ENCODE assay signal across 8 cellular contexts in genomic region chr2:3605013-3605961, GRCh38. TPM values are rescaled to one million over a fixed set of nuclear protein-coding genes. Genes with fewer than 3 reads are reported as not detected.
DNase-seq lines count a peak whose midpoint lies in the region; ATAC-seq, FAIRE-seq and TF ChIP-seq lines count a peak whose summit lies in the region.

No MANE protein-coding gene starts in this region.

- no peak overlapping the region for H4K5ac ChIP-seq in H9 (ENCODE audit: insufficient read length, low read depth, low read length)

- intact Hi-C loops in pancreas (cut with DNase I) = no loop called here

- H3K27ac Mint-ChIP-seq in H9 = peak overlapping the region in 1 of 3 experiments; percentile 44; a peak in 1 of 7 replicates

- H3K23ac ChIP-seq in H9 (ENCODE audit: insufficient read length, low read depth, low read length) = no peak overlapping the region

- no peaks in the 10 kb centered on the region for H3K36me3 Mint-ChIP-seq in H9 (ENCODE audit: insufficient read depth in 1 of 3, low read depth in 3 of 3)

- H3K56ac ChIP-seq in H9 (ENCODE audit: insufficient read length, low read depth, low read length) = no peak overlapping the region

- TF ChIP-seq CTCF in pancreas (IDR thresholded peaks at IDR 0.05) (no peak), H9 (conservative IDR thresholded peaks at IDR 0.05) (no peak)

- no peak overlapping the region for H3K4ac ChIP-seq in H9 (ENCODE audit: low read depth, low read length)

- H3K27ac ChIP-seq in pancreas = peak overlapping the region in 2 of 4 donors; percentile 51 to 58
- H3K27ac ChIP-seq in H9 (ENCODE audit: insufficient read length, low read depth, low read length) = no peak overlapping the region

- H3K79me2 ChIP-seq in H9 (ENCODE audit: insufficient read depth, low read length) = no peaks in the 10 kb centered on the region

- no peak overlapping the region for H3T11ph ChIP-seq in H9 (ENCODE audit: low read length)

- FAIRE-seq in pancreas (lab: Jason Lieb, UNC) = no peak

- WGBS in pancreas, 2 donors = 25 to 42% methylated on average over 31 to 40 of the region's 43 CpGs
- no CpG with 5 or more reads among the region's 43 CpGs for WGBS in H9 (ENCODE audit: extremely low coverage, insufficient read length, low lambda C conversion rate)

- H3K9me3 ChIP-seq in pancreas (no peaks in the 10 kb centered on the region), H9 (ENCODE audit: control insufficient read depth, low read depth, low read length) (no peaks in the 10 kb centered on the region)

- no peak overlapping the region for H3K18ac ChIP-seq in H9 (ENCODE audit: insufficient read length, low read depth, low read length)

- ATAC-seq in pancreas (peak in 3 of 4 donors; percentile 59 to 89 (median 82)), HG02759 (IDR thresholded peaks at IDR 0.05; ENCODE audit: unreplicated experiment) (no peak)

- H3K14ac ChIP-seq in H9 (ENCODE audit: insufficient read depth, low read length) = no peak overlapping the region

- H3K9ac ChIP-seq in H9 (ENCODE audit: extremely low read depth, insufficient read length, low read length) = no peak overlapping the region

- no peak overlapping the region for H4K91ac ChIP-seq in H9 (ENCODE audit: insufficient read length, low read depth, low read length)

- peak; percentile 76 for DNase-seq in DMS153 treated with DMSO at 0.1 percent for 48 hours (lab: John Stamatoyannopoulos, UW; ENCODE audit: unreplicated experiment)
- peak; percentile 76 for DNase-seq in HuH-7 (ENCODE audit: low spot score)
- DNase-seq in RKO (ENCODE audit: low spot score) = peak; percentile 28
- DNase-seq in amniotic epithelial cell (ENCODE audit: low read depth) = peak; percentile 56
- DNase-seq in pancreas = peak in 4 of 6 donors; percentile 57 to 91 (median 64)
- DNase-seq in H9 = no peak
- no peak for DNase-seq in DMS79 (lab: John Stamatoyannopoulos, UW)

- no peaks in the 10 kb centered on the region for H3K36me3 ChIP-seq in pancreas

- H4K20me1 ChIP-seq in H9 (ENCODE audit: control insufficient read depth, insufficient read depth, insufficient read length) = no peaks in the 10 kb centered on the region

- H2AK5ac ChIP-seq in H9 (ENCODE audit: insufficient read length, low read length) = no peak overlapping the region

- no peak overlapping the region for H2BK120ac ChIP-seq in H9 (ENCODE audit: low read depth, low read length, poor library complexity, severe bottlenecking)

- H3K79me1 ChIP-seq in H9 (ENCODE audit: insufficient read depth, low read depth, low read length, poor library complexity, severe bottlenecking) = no peaks in the 10 kb centered on the region

- no peak overlapping the region for H2AFZ ChIP-seq in H9 (ENCODE audit: low read length)

- peaks cover 5% of the 10 kb centered on the region for H3K27me3 Mint-ChIP-seq in H9 (ENCODE audit: low read depth)

- H3K4me2 ChIP-seq in H9 (ENCODE audit: insufficient read depth, insufficient read length, low read length) = no peak overlapping the region

- no peak overlapping the region for H2BK5ac ChIP-seq in H9 (ENCODE audit: insufficient read length, low read length)

- no peaks in the 10 kb centered on the region for H3K23me2 ChIP-seq in H9 (ENCODE audit: insufficient read length, low read depth, low read length, poor library complexity, severe bottlenecking)

- no peak overlapping the region for H2BK15ac ChIP-seq in H9 (ENCODE audit: low read depth, low read length)

- no peak overlapping the region for H3K4me3 Mint-ChIP-seq in H9

- no peak overlapping the region for H2BK12ac ChIP-seq in H9 (ENCODE audit: insufficient read length, low read depth, low read length)

- H3K9me3 Mint-ChIP-seq in H9 = no peaks in the 10 kb centered on the region; a peak in 1 of 5 replicates

- no peak overlapping the region for H3K4me3 ChIP-seq in pancreas

- peaks cover 0 to 8% of the 10 kb centered on the region in 2 experiments; a peak in 1 of 4 replicates for H3K4me1 Mint-ChIP-seq in H9

- no peaks in the 10 kb centered on the region for H3K4me1 ChIP-seq in pancreas
- no peaks in the 10 kb centered on the region for H3K4me1 ChIP-seq in H9 (ENCODE audit: insufficient read depth, low read length)

- H4K8ac ChIP-seq in H9 (replicated peaks; ENCODE audit: insufficient read length, low read depth, low read length) = no peak overlapping the region

- no peak overlapping the region for H2BK20ac ChIP-seq in H9 (ENCODE audit: low read depth, low read length, poor library complexity, severe bottlenecking)

- H3K27me3 ChIP-seq in pancreas = no peaks in the 10 kb centered on the region
- H3K27me3 ChIP-seq in H9 (ENCODE audit: insufficient read depth, low read length) = no peaks in the 10 kb centered on the region

RNA-seq across cellular contexts. Expression of gene COLEC11, which starts 10.4 kb away (rescaled TPM):
- total RNA-seq in pancreas (1 to 10 TPM; 2.0 to 6.1 (median 3.2) TPM), H9 (2021) (0.39 TPM in 1 of 2 replicates, not detected in the other)
- 10 to 100 TPM in 1 of 2 donors, 1 to 10 TPM in 1; 9.5 to 11.9 TPM for polyA plus RNA-seq in pancreas

RNA-seq across cellular contexts. Expression of gene RPS7, which starts 30.2 kb away (rescaled TPM):
- total RNA-seq in pancreas = 100 to 1,000 TPM; 498 to 985 (median 806) TPM
- polyA plus RNA-seq in pancreas = 1,000 to 10,000 TPM; 1,402 to 2,322 TPM
- 2,120 and 2,130 TPM in 2 replicates for total RNA-seq in H9 (2021)

RNA-seq across cellular contexts. Expression of gene RNASEH1, which starts 47.2 kb away (rescaled TPM):
- total RNA-seq in pancreas = 10 to 100 TPM in 2 of 6 donors, 1 to 10 TPM in 4; 6.1 to 10.6 (median 8.9) TPM
- 1 to 10 TPM; 5.5 to 5.7 TPM for polyA plus RNA-seq in pancreas
- total RNA-seq in H9 (2021) = 40.4 and 42.0 TPM in 2 replicates

RNA-seq across cellular contexts. Expression of gene ALLC, which starts 52.7 kb away (rescaled TPM):
- not detected for total RNA-seq in pancreas
- polyA plus RNA-seq in pancreas = under 1 TPM; 0.68 to 0.75 TPM
- total RNA-seq in H9 (2021) = not detected in 2 replicates

Comparison
In these comparisons a context has a peak if more than half of its experiments do, and no peak if none do; other contexts are left out.
1. DNase-seq: peak in DMS153 treated with DMSO at 0.1 percent for 48 hours (single experiment), HuH-7 (single experiment), RKO (single experiment), amniotic epithelial cell (single experiment) and pancreas (4 of 6); none in H9 (single experiment) and DMS79 (single experiment).